Comparison of ENCODE assay signal across 32 cellular contexts in genomic region chr4:186169333-186169941, GRCh38. TPM values are rescaled to one million over a fixed set of nuclear protein-coding genes. Genes with fewer than 3 reads are reported as not detected.
"Had no signal": no experiment of that assay in that cellular context is flagged by ENCODE, and none has a peak within 500 bp of the region (broad histone marks: within the 10 kb centered on the region; RNA-seq: fewer than 3 reads in every experiment).

No MANE protein-coding gene starts in this region.

- H3K4me3 Mint-ChIP-seq: activated CD4-positive, alpha-beta T cell treated with anti-CD3 and anti-CD28 coated beads, Interleukin-2, amount 10 ng/mL, durations not matched to agents 24 days and 14 days; activated CD8-positive, alpha-beta T cell treated with anti-CD3 and anti-CD28 coated beads, Interleukin-2, amount 10 ng/mL, durations not matched to agents 7 days and 5 days; activated T-cell treated with anti-CD3 and anti-CD28 coated beads, Interleukin-2, amount 50 U/mL, for 24 hours; T-helper 1 cell treated with Interleukin-12 subunit alpha and Interleukin-12 subunit beta and Interleukin-4 antibody, amounts not matched to agents 30 μg/mL and 1 μg/mL, for 36 hours; T-helper 2 cell treated with Interferon-gamma antibody and Interleukin-4, amounts not matched to agents 5 μg/mL and 100 μg/mL, for 36 hours had no signal

- ATAC-seq: activated CD8-positive, alpha-beta T cell treated with anti-CD3 and anti-CD28 coated beads, Interleukin-2, amount 10 ng/mL, durations not matched to agents 7 days and 5 days; activated naive CD4-positive, alpha-beta T cell treated with anti-CD3 and anti-CD28 coated beads, Interleukin-2, amount 50 U/mL, for 72 hours; body of pancreas; PC-3 had no signal

- H3K9me3 Mint-ChIP-seq: activated CD4-positive, alpha-beta T cell treated with anti-CD3 and anti-CD28 coated beads, Interleukin-2, amount 10 ng/mL, durations not matched to agents 24 days and 14 days; activated naive CD4-positive, alpha-beta T cell treated with anti-CD3 and anti-CD28 coated beads, Interleukin-2, amount 50 U/mL, for 72 hours; activated T-cell treated with anti-CD3 and anti-CD28 coated beads, Interleukin-2, amount 50 U/mL, for 24 hours; activated T-helper 2 cell treated with anti-CD3 and anti-CD28 coated beads, Interferon-gamma antibody, Interleukin-2, Interleukin-4, amounts not matched to agents 10 μg/mL and 5 μg/mL and 100 μg/mL, durations not matched to agents 14 hours and 24 hours and 36 hours; T-helper 1 cell treated with Interleukin-12 subunit alpha and Interleukin-12 subunit beta and Interleukin-4 antibody, amounts not matched to agents 30 μg/mL and 1 μg/mL, for 36 hours; T-helper 2 cell treated with Interferon-gamma antibody and Interleukin-4, amounts not matched to agents 5 μg/mL and 100 μg/mL, for 36 hours had no signal

- H3K27ac Mint-ChIP-seq: activated CD4-positive, alpha-beta T cell treated with anti-CD3 and anti-CD28 coated beads, Interleukin-2, amount 10 ng/mL, durations not matched to agents 24 days and 14 days; activated CD8-positive, alpha-beta T cell treated with anti-CD3 and anti-CD28 coated beads, Interleukin-2, amount 10 ng/mL, durations not matched to agents 7 days and 5 days; activated naive CD4-positive, alpha-beta T cell treated with anti-CD3 and anti-CD28 coated beads, Interleukin-2, amount 50 U/mL, for 72 hours; activated T-cell treated with anti-CD3 and anti-CD28 coated beads, Interleukin-2, amount 50 U/mL, for 24 hours; activated T-helper 2 cell treated with anti-CD3 and anti-CD28 coated beads, Interferon-gamma antibody, Interleukin-2, Interleukin-4, amounts not matched to agents 10 μg/mL and 5 μg/mL and 100 μg/mL, durations not matched to agents 14 hours and 24 hours and 36 hours; T-helper 1 cell treated with Interleukin-12 subunit alpha and Interleukin-12 subunit beta and Interleukin-4 antibody, amounts not matched to agents 30 μg/mL and 1 μg/mL, for 36 hours; T-helper 2 cell treated with Interferon-gamma antibody and Interleukin-4, amounts not matched to agents 5 μg/mL and 100 μg/mL, for 36 hours had no signal

- H3K4me1 ChIP-seq: adrenal gland, Peyer's patch, SJSA1 had no signal

- H3K9me2 ChIP-seq: SK-N-SH had no signal

- DNase-seq: activated CD4-positive, alpha-beta T cell treated with anti-CD3 and anti-CD28 coated beads, Interleukin-2, amount 10 ng/mL, durations not matched to agents 24 days and 14 days; activated CD4-positive, alpha-beta T cell treated with anti-CD3 and anti-CD28 coated beads, Interleukin-2, amount 50 U/mL, for 48 hours; activated CD8-positive, alpha-beta T cell treated with anti-CD3 and anti-CD28 coated beads, Interleukin-2, amount 10 ng/mL, durations not matched to agents 7 days and 5 days; activated gamma-delta T cell; activated naive CD4-positive, alpha-beta T cell treated with Interleukin-2 at 50 U/mL for 16 hours; activated T-cell treated with anti-CD3 and anti-CD28 coated beads, Interleukin-2, amount 50 U/mL, for 24 hours; adrenal gland; body of pancreas; caudate nucleus; MM.1S; MV-4-11; NCI-H1092; NCI-H1436 treated with DMSO at 0.1 percent for 48 hours; NCI-H1694 treated with DMSO at 0.1 percent for 48 hours; NCI-H2029; NCI-H345; NCI-H524 treated with DMSO at 0.1 percent for 48 hours; NK-92 treated with Interleukin-12 subunit alpha and Interleukin-12 subunit beta, amount 100 ng/mL, for 24 hours; Peyer's patch; RPMI8226; SHP77 treated with DMSO at 0.1 percent for 48 hours; SK-N-SH had no signal

- H3K27ac ChIP-seq: adrenal gland, body of pancreas, Peyer's patch, SJSA1 had no signal

- H3K4me2 ChIP-seq: SK-N-SH had no signal

- H3K9ac ChIP-seq: SK-N-SH had no signal

- H3K36me3 ChIP-seq: adrenal gland, Peyer's patch, SJSA1 had no signal

- H3K4me3 ChIP-seq: adrenal gland, body of pancreas, Peyer's patch, SJSA1 had no signal

- FAIRE-seq: astrocyte, TTC549 had no signal

- H3K9me3 ChIP-seq: adrenal gland, body of pancreas, Peyer's patch, SJSA1, SK-N-SH had no signal

- H3K27me3 ChIP-seq: adrenal gland, body of pancreas, Peyer's patch, SJSA1 had no signal

RNA-seq across cellular contexts. Expression of gene KLKB1, which starts 57.9 kb away (rescaled TPM):
- total RNA-seq: activated T-helper 2 cell treated with anti-CD3 and anti-CD28 coated beads, Interferon-gamma antibody, Interleukin-2, Interleukin-4, amounts not matched to agents 10 μg/mL and 5 μg/mL and 100 μg/mL, durations not matched to agents 14 hours and 24 hours and 36 hours; astrocyte; bronchial epithelial cell; LHCN-M2; PC-3; SJSA1 had no signal
